10 cellular contexts compared by ENCODE assay signal in genomic region chr4:41991916-41992767, GRCh38. TPM values are rescaled to one million over a fixed set of nuclear protein-coding genes. Genes with fewer than 3 reads are reported as not detected.
DNase-seq lines count a peak whose midpoint lies in the region; ATAC-seq, FAIRE-seq and TF ChIP-seq lines count a peak whose summit lies in the region.
"Had no signal": no experiment of that assay in that cellular context is flagged by ENCODE, and none has a peak within 500 bp of the region (broad histone marks: within the 10 kb centered on the region; RNA-seq: fewer than 3 reads in every experiment).

No MANE protein-coding gene starts in this region.

- no peak overlapping the region for H3K27ac Mint-ChIP-seq in T-cell

- H3K9me3 ChIP-seq in HepG2 (ENCODE audit: low read length) (no peaks in the 10 kb centered on the region), right lobe of liver (no peaks in the 10 kb centered on the region), upper lobe of right lung (no peaks in the 10 kb centered on the region)
- H3K9me3 ChIP-seq in effector memory CD4-positive, alpha-beta T cell (ENCODE audit: control insufficient read depth, low read length), result no peaks in the 10 kb centered on the region

- ATAC-seq in HepG2, result peak; percentile 10; the same call in 1 of the 3 replicates
- no peak for ATAC-seq in right lobe of liver
- no peak for ATAC-seq in T-cell (replicated peaks in 1 of 4)
- no peak for ATAC-seq in upper lobe of right lung

- H3K4me3 Mint-ChIP-seq in T-cell, result peak overlapping the region; percentile 86 to 98 (median 97)

- FAIRE-seq in HepG2 (lab: Jason Lieb, UNC), result no peak

- BruUV-seq in HepG2 (replicated peaks; lab: Mats Ljungman, UMichigan), result no TSS peak

- CTCF ChIA-PET in HepG2 (lab: Yijun Ruan, JAX; ENCODE audit: low intra/inter-chr PET ratio, low total read pairs) (no interaction called here), T-cell (lab: Charles Lee) (interaction anchor here in 1 of 2 donors (0.7 kb wide), 1 partner anchor 24 kb away, joined by 3 read pairs; no protein-coding TSS in a partner anchor)

- TF ChIP-seq EP300 in HepG2 (IDR thresholded peaks at IDR 0.05; ENCODE audit: low read depth in 2 of 2, low read length in 2 of 2) (no peak), HepG2 (CRISPR knock-in tag; IDR thresholded peaks at IDR 0.05; ENCODE audit: borderline replicate concordance) (no peak)

- peak overlapping the region; percentile 87; the same call in 1 of the 2 replicates for H3K9ac ChIP-seq in HepG2 (ENCODE audit: insufficient read depth, low read depth, low read length)

- 48% methylated on average over 10 of the region's 10 CpGs for WGBS in HepG2 (ENCODE audit: low lambda C conversion rate)
- 91% methylated on average over 7 of the region's 10 CpGs for whole genome bisulfite sequencing in right lobe of liver (ENCODE audit: insufficient coverage, low coverage, low lambda C conversion rate, missing lambda C conversion rate)

- peak overlapping the region; percentile 85 to 89 (median 89) for H3K4me3 ChIP-seq in HepG2 (replicated peaks in 1 of 3; ENCODE audit: insufficient read depth in 1 of 3, low read depth in 2 of 3, low read length in 3 of 3)
- no peak overlapping the region for H3K4me3 ChIP-seq in right lobe of liver
- H3K4me3 ChIP-seq in fibroblast of villous mesenchyme (ENCODE audit: low read depth, low read length), result peak overlapping the region; percentile 86
- H3K4me3 ChIP-seq in upper lobe of right lung, result peak overlapping the region; percentile 92
- no peak overlapping the region for H3K4me3 ChIP-seq in effector memory CD4-positive, alpha-beta T cell (ENCODE audit: insufficient read depth, low read depth, low read length, poor library complexity, severe bottlenecking)

- no peak overlapping the region for H2AFZ ChIP-seq in HepG2 (ENCODE audit: low read length)

- TF ChIP-seq CTCF in HepG2 (CRISPR knock-in tag; IDR thresholded peaks at IDR 0.05) (no peak), right lobe of liver (IDR thresholded peaks at IDR 0.05) (no peak), fibroblast of villous mesenchyme (IDR thresholded peaks at IDR 0.05; ENCODE audit: insufficient read depth, low read depth, low read length) (no peak), upper lobe of right lung (IDR thresholded peaks at IDR 0.05) (no peak)

- no peaks in the 10 kb centered on the region for H3K9me3 Mint-ChIP-seq in T-cell

- peak overlapping the region; percentile 90 for H3K4me2 ChIP-seq in HepG2 (ENCODE audit: low read depth, low read length)

- H3K27me3 Mint-ChIP-seq in T-cell, result no peaks in the 10 kb centered on the region

- peaks cover 39% of the 10 kb centered on the region for H3K79me2 ChIP-seq in HepG2 (ENCODE audit: insufficient read depth, low read length)

- TF ChIP-seq POLR2A in HepG2 (IDR thresholded peaks at IDR 0.05; ENCODE audit: insufficient read depth in 1 of 2, low read depth in 2 of 2, low read length in 2 of 2) (no peak), right lobe of liver (IDR thresholded peaks at IDR 0.05) (no peak)

- H3K36me3 ChIP-seq in HepG2 (replicated peaks in 1 of 2; ENCODE audit: control insufficient read depth in 1 of 2, insufficient read depth in 2 of 2, low read length in 2 of 2) (no peaks in the 10 kb centered on the region), right lobe of liver (no peaks in the 10 kb centered on the region), upper lobe of right lung (no peaks in the 10 kb centered on the region)
- no peaks in the 10 kb centered on the region for H3K36me3 ChIP-seq in effector memory CD4-positive, alpha-beta T cell (ENCODE audit: control insufficient read depth, insufficient read depth, low read length)

- H3K27me3 ChIP-seq in HepG2 (ENCODE audit: control insufficient read depth in 1 of 2, insufficient read depth in 2 of 2, low read length in 2 of 2), result no peaks in the 10 kb centered on the region; a peak in 1 of 5 replicates
- no peaks in the 10 kb centered on the region for H3K27me3 ChIP-seq in right lobe of liver
- no peaks in the 10 kb centered on the region for H3K27me3 ChIP-seq in upper lobe of right lung
- H3K27me3 ChIP-seq in effector memory CD4-positive, alpha-beta T cell (replicated peaks; ENCODE audit: control insufficient read depth, insufficient read depth, low read length, poor library complexity, severe bottlenecking), result no peaks in the 10 kb centered on the region

- POLR2A ChIA-PET in HepG2 (lab: Yijun Ruan, JAX) (no interaction called here), T-cell (lab: Charles Lee) (interaction anchor here (0.6 kb wide), 2 partner anchors 23 to 41 kb away, joined by 3 read pairs; no protein-coding TSS in a partner anchor)

- in situ Hi-C loops in HepG2 (cut with HindIII; ENCODE audit: extremely low pct_ligation_motif_present, low pct_unique_long_range_greater_than_20kb), result no loop called here

- H3K27ac ChIP-seq in HepG2 (ENCODE audit: extremely low read length, insufficient read depth, low read length) (no peak overlapping the region), right lobe of liver (no peak overlapping the region), upper lobe of right lung (no peak overlapping the region)
- H3K27ac ChIP-seq in effector memory CD4-positive, alpha-beta T cell (ENCODE audit: insufficient read depth, low read length, poor library complexity, severe bottlenecking), result no peak overlapping the region

- peaks cover 23% of the 10 kb centered on the region for H3K4me1 ChIP-seq in HepG2 (ENCODE audit: insufficient read depth, low read length)
- peaks cover 0 to 19% (median 3%) of the 10 kb centered on the region in 4 donors for H3K4me1 ChIP-seq in right lobe of liver
- H3K4me1 ChIP-seq in upper lobe of right lung, result peaks cover 14% of the 10 kb centered on the region
- no peaks in the 10 kb centered on the region for H3K4me1 ChIP-seq in effector memory CD4-positive, alpha-beta T cell (ENCODE audit: control insufficient read depth, insufficient read depth, low read length, poor library complexity, severe bottlenecking)

- intact Hi-C loops in HepG2 (cut with micrococcal nuclease; ENCODE audit: unreplicated experiment) (loop anchor here (1.0 kb wide), 1 partner anchor 58 kb away; no protein-coding TSS in a partner anchor), right lobe of liver (cut with DNase I) (no loop called here), upper lobe of right lung (cut with DNase I) (no loop called here)

- peaks cover 5% of the 10 kb centered on the region; the same call in 1 of the 2 replicates for H4K20me1 ChIP-seq in HepG2 (ENCODE audit: insufficient read depth, low read length)

- DNase-seq in HepG2 (ENCODE audit: low spot score) (peak; percentile 25), right lobe of liver (no peak), T-cell (no peak), fibroblast of villous mesenchyme (ENCODE audit: low read depth) (peak; percentile 65), upper lobe of right lung (no peak), NCI-H748 treated with DMSO at 0.1 percent for 48 hours (lab: John Stamatoyannopoulos, UW) (no peak)
- no peak for DNase-seq in effector memory CD4-positive, alpha-beta T cell
- DNase-seq in activated CD4-positive, CD25-positive, alpha-beta regulatory T cell (lab: John Stamatoyannopoulos, UW), result no peak
- DNase-seq: activated effector memory CD4-positive, alpha-beta T cell treated with Interleukin-2 at 50 U/mL for 16 hours; NCI-H446 treated with DMSO at 0.1 percent for 48 hours had no signal

- H3K36me3 Mint-ChIP-seq in T-cell, result peaks cover 3% of the 10 kb centered on the region

- peaks cover 37 to 41% (median 38%) of the 10 kb centered on the region in 3 donors for H3K4me1 Mint-ChIP-seq in T-cell

- no peak for TF ChIP-seq RAD21 in HepG2 (CRISPR knock-in tag; IDR thresholded peaks at IDR 0.05)

RNA-seq across cellular contexts. Expression of gene SLC30A9, which starts 1.8 kb away (rescaled TPM):
- total RNA-seq in HepG2 (2016; rRNA removed; fragmentation: Illumina TruSeq; extraction: Trizol), result 72.8 and 104 TPM in 2 replicates
- 13.6 and 16.4 TPM in 2 replicates for total RNA-seq in HepG2 (2016; cell fraction: cytosol; rRNA removed; fragmentation: Illumina TruSeq; extraction: Trizol; ENCODE audit: low read depth)
- 69.2 and 97.7 TPM in 2 replicates for total RNA-seq in HepG2 (2016; cell fraction: insoluble cytoplasmic fraction; rRNA removed; fragmentation: Illumina TruSeq; extraction: Trizol)
- total RNA-seq in HepG2 (2016; cell fraction: membrane; rRNA removed; fragmentation: Illumina TruSeq; extraction: Trizol), result 56.3 and 58.8 TPM in 2 replicates
- 47.4 and 53.5 TPM in 2 replicates for total RNA-seq in HepG2 (2016; cell fraction: nucleus; rRNA removed; fragmentation: Illumina TruSeq; extraction: Trizol)
- polyA plus RNA-seq in HepG2 (2011; rRNA removed), result 20.4 and 27.5 TPM in 2 replicates
- polyA plus RNA-seq in HepG2 (2011; cell fraction: cytosol; rRNA removed), result 14.8 and 17.8 TPM in 2 replicates
- 8.6 and 9.0 TPM in 2 replicates for polyA plus RNA-seq in HepG2 (2011; cell fraction: nucleus; rRNA removed)
- polyA plus RNA-seq in HepG2 (2012), result 14.5 and 22.9 TPM in 2 replicates
- 7.4 and 10.7 TPM in 2 replicates for polyA plus RNA-seq in HepG2 (2016; cell fraction: cytosol; fragmentation: Illumina TruSeq; extraction: Trizol; ENCODE audit: low read depth)
- polyA plus RNA-seq in HepG2 (2016; cell fraction: insoluble cytoplasmic fraction; fragmentation: Illumina TruSeq; extraction: Trizol; ENCODE audit: low read depth), result 72.6 and 73.0 TPM in 2 replicates
- 24.7 and 25.0 TPM in 2 replicates for polyA plus RNA-seq in HepG2 (2016; cell fraction: membrane; fragmentation: Illumina TruSeq; extraction: Trizol; ENCODE audit: low read depth)
- polyA plus RNA-seq in HepG2 (2016; cell fraction: nucleus; fragmentation: Illumina TruSeq; extraction: Trizol; ENCODE audit: insufficient read depth, low read depth), result 45.9 and 47.3 TPM in 2 replicates
- 26.5 and 27.6 TPM in 2 replicates for polyA minus RNA-seq in HepG2 (2011; rRNA and poly(A)+ RNA removed; ENCODE audit: low replicate concordance)
- 29.6 and 33.6 TPM in 2 replicates for polyA minus RNA-seq in HepG2 (2011; cell fraction: cytosol; rRNA and poly(A)+ RNA removed)
- polyA minus RNA-seq in HepG2 (2011; cell fraction: nucleus; rRNA and poly(A)+ RNA removed), result 40.9 and 45.2 TPM in 2 replicates
- total RNA-seq in right lobe of liver, result 10 to 100 TPM; 23.2 to 34.1 (median 25.6) TPM
- 10 to 100 TPM; 25.5 to 27.8 (median 25.9) TPM for total RNA-seq in T-cell
- 72.5 and 85.9 TPM in 2 replicates for total RNA-seq in fibroblast of villous mesenchyme
- total RNA-seq in upper lobe of right lung, result 42.5 TPM

RNA-seq across cellular contexts. Expression of gene DCAF4L1, which starts 10.6 kb away (rescaled TPM):
- total RNA-seq in HepG2 (2016; rRNA removed; fragmentation: Illumina TruSeq; extraction: Trizol) (0.09 TPM in 1 of 2 replicates, not detected in the other), right lobe of liver (under 1 TPM; 0.04 to 0.31 (median 0.15) TPM), T-cell (under 1 TPM; 0.10 to 0.55 (median 0.37) TPM), fibroblast of villous mesenchyme (under 0.01 TPM in 2 replicates), upper lobe of right lung (0.38 TPM)
- total RNA-seq in HepG2 (2016; cell fraction: cytosol; rRNA removed; fragmentation: Illumina TruSeq; extraction: Trizol; ENCODE audit: low read depth), result not detected in 2 replicates
- total RNA-seq in HepG2 (2016; cell fraction: insoluble cytoplasmic fraction; rRNA removed; fragmentation: Illumina TruSeq; extraction: Trizol), result 0.02 TPM in 1 of 2 replicates, not detected in the other
- total RNA-seq in HepG2 (2016; cell fraction: membrane; rRNA removed; fragmentation: Illumina TruSeq; extraction: Trizol), result not detected in 2 replicates
- total RNA-seq in HepG2 (2016; cell fraction: nucleus; rRNA removed; fragmentation: Illumina TruSeq; extraction: Trizol), result 0.06 and 0.09 TPM in 2 replicates
- polyA plus RNA-seq in HepG2 (2011; rRNA removed), result 0.03 and 0.05 TPM in 2 replicates
- polyA plus RNA-seq in HepG2 (2011; cell fraction: cytosol; rRNA removed), result 0.01 TPM in 1 of 2 replicates, not detected in the other
- polyA plus RNA-seq in HepG2 (2011; cell fraction: nucleus; rRNA removed), result 0.10 and 0.14 TPM in 2 replicates
- 0.05 and 0.20 TPM in 2 replicates for polyA plus RNA-seq in HepG2 (2012)
- polyA plus RNA-seq in HepG2 (2016; cell fraction: cytosol; fragmentation: Illumina TruSeq; extraction: Trizol; ENCODE audit: low read depth), result not detected in 2 replicates
- not detected in 2 replicates for polyA plus RNA-seq in HepG2 (2016; cell fraction: insoluble cytoplasmic fraction; fragmentation: Illumina TruSeq; extraction: Trizol; ENCODE audit: low read depth)
- polyA plus RNA-seq in HepG2 (2016; cell fraction: membrane; fragmentation: Illumina TruSeq; extraction: Trizol; ENCODE audit: low read depth), result not detected in 2 replicates
- 0.24 and 0.34 TPM in 2 replicates for polyA plus RNA-seq in HepG2 (2016; cell fraction: nucleus; fragmentation: Illumina TruSeq; extraction: Trizol; ENCODE audit: insufficient read depth, low read depth)
- 0.04 and 0.40 TPM in 2 replicates for polyA minus RNA-seq in HepG2 (2011; rRNA and poly(A)+ RNA removed; ENCODE audit: low replicate concordance)
- not detected in 2 replicates for polyA minus RNA-seq in HepG2 (2011; cell fraction: cytosol; rRNA and poly(A)+ RNA removed)
- polyA minus RNA-seq in HepG2 (2011; cell fraction: nucleus; rRNA and poly(A)+ RNA removed), result 0.12 and 0.26 TPM in 2 replicates

RNA-seq across cellular contexts. Expression of gene TMEM33, which starts 56.9 kb away (rescaled TPM):
- 51.6 and 66.6 TPM in 2 replicates for total RNA-seq in HepG2 (2016; rRNA removed; fragmentation: Illumina TruSeq; extraction: Trizol)
- 6.1 and 7.9 TPM in 2 replicates for total RNA-seq in HepG2 (2016; cell fraction: cytosol; rRNA removed; fragmentation: Illumina TruSeq; extraction: Trizol; ENCODE audit: low read depth)
- total RNA-seq in HepG2 (2016; cell fraction: insoluble cytoplasmic fraction; rRNA removed; fragmentation: Illumina TruSeq; extraction: Trizol), result 53.3 and 58.7 TPM in 2 replicates
- 17.7 and 20.2 TPM in 2 replicates for total RNA-seq in HepG2 (2016; cell fraction: membrane; rRNA removed; fragmentation: Illumina TruSeq; extraction: Trizol)
- 56.2 and 69.6 TPM in 2 replicates for total RNA-seq in HepG2 (2016; cell fraction: nucleus; rRNA removed; fragmentation: Illumina TruSeq; extraction: Trizol)
- 36.1 and 40.1 TPM in 2 replicates for polyA plus RNA-seq in HepG2 (2011; rRNA removed)
- 24.4 and 32.3 TPM in 2 replicates for polyA plus RNA-seq in HepG2 (2011; cell fraction: cytosol; rRNA removed)
- 9.6 and 12.2 TPM in 2 replicates for polyA plus RNA-seq in HepG2 (2011; cell fraction: nucleus; rRNA removed)
- polyA plus RNA-seq in HepG2 (2012), result 20.5 and 27.5 TPM in 2 replicates
- 7.0 and 7.2 TPM in 2 replicates for polyA plus RNA-seq in HepG2 (2016; cell fraction: cytosol; fragmentation: Illumina TruSeq; extraction: Trizol; ENCODE audit: low read depth)
- polyA plus RNA-seq in HepG2 (2016; cell fraction: insoluble cytoplasmic fraction; fragmentation: Illumina TruSeq; extraction: Trizol; ENCODE audit: low read depth), result 34.2 and 35.6 TPM in 2 replicates
- 12.0 and 13.3 TPM in 2 replicates for polyA plus RNA-seq in HepG2 (2016; cell fraction: membrane; fragmentation: Illumina TruSeq; extraction: Trizol; ENCODE audit: low read depth)
- 54.9 and 61.4 TPM in 2 replicates for polyA plus RNA-seq in HepG2 (2016; cell fraction: nucleus; fragmentation: Illumina TruSeq; extraction: Trizol; ENCODE audit: insufficient read depth, low read depth)
- polyA minus RNA-seq in HepG2 (2011; rRNA and poly(A)+ RNA removed; ENCODE audit: low replicate concordance), result 182 and 425 TPM in 2 replicates
- polyA minus RNA-seq in HepG2 (2011; cell fraction: cytosol; rRNA and poly(A)+ RNA removed), result 46.3 and 60.5 TPM in 2 replicates
- 35.8 and 42.9 TPM in 2 replicates for polyA minus RNA-seq in HepG2 (2011; cell fraction: nucleus; rRNA and poly(A)+ RNA removed)
- total RNA-seq in right lobe of liver, result 10 to 100 TPM; 48.9 to 82.7 (median 60.8) TPM
- total RNA-seq in T-cell, result 10 to 100 TPM; 24.6 to 39.4 (median 35.6) TPM
- total RNA-seq in fibroblast of villous mesenchyme, result 48.3 and 58.7 TPM in 2 replicates
- total RNA-seq in upper lobe of right lung, result 71.3 TPM

Comparison
In these comparisons a context has a peak if more than half of its experiments do, and no peak if none do; other contexts are left out.
1. DNase-seq: peak in HepG2 (single experiment) and fibroblast of villous mesenchyme (single experiment); none in right lobe of liver (0 of 3), T-cell (0 of 34), upper lobe of right lung (single experiment), effector memory CD4-positive, alpha-beta T cell (0 of 3), NCI-H748 treated with DMSO at 0.1 percent for 48 hours (single experiment) and activated CD4-positive, CD25-positive, alpha-beta regulatory T cell (0 of 4).
2. H3K4me3 ChIP-seq: peak in HepG2 (3 of 3), fibroblast of villous mesenchyme (single experiment) and upper lobe of right lung (single experiment); none in right lobe of liver (0 of 3) and effector memory CD4-positive, alpha-beta T cell (single experiment).